In genomic region chr14:99274346-99275221, GRCh38 we compare ENCODE assay signal across 10 cellular contexts. TPM values are rescaled to one million over a fixed set of nuclear protein-coding genes. Genes with fewer than 3 reads are reported as not detected.
DNase-seq lines count a peak whose midpoint lies in the region; ATAC-seq, FAIRE-seq and TF ChIP-seq lines count a peak whose summit lies in the region.
"Had no signal": no experiment of that assay in that cellular context is flagged by ENCODE, and none has a peak within 500 bp of the region (broad histone marks: within the 10 kb centered on the region; RNA-seq: fewer than 3 reads in every experiment).

No MANE protein-coding gene starts in this region.

- no TSS peak for BruUV-seq in GM12878 (replicated peaks; lab: Mats Ljungman, UMichigan)

- H3K27ac ChIP-seq in SJCRH30 (no peak overlapping the region), GM12878 (ENCODE audit: control insufficient read depth, insufficient read depth) (no peak overlapping the region)

- H3K4me3 ChIP-seq in SJCRH30 (peak overlapping the region; percentile 25), GM12878 (no peak overlapping the region; the same call in 1 of the 2 replicates)

- peak in 1 of 3 experiments; percentile 33; a peak in 2 of 6 replicates for TF ChIP-seq CTCF in GM12878 (IDR thresholded peaks at IDR 0.05 in 2 of 3, conservative IDR thresholded peaks at IDR 0.05 in 1 of 3; ENCODE audit: control insufficient read depth in 2 of 3, extremely low read depth in 1 of 3, insufficient read depth in 1 of 3, low read depth in 3 of 3, low read length in 3 of 3)

- H3K36me3 ChIP-seq in SJCRH30 (no peaks in the 10 kb centered on the region), GM12878 (ENCODE audit: control insufficient read depth in 2 of 2, insufficient read depth in 2 of 2, low read length in 1 of 2) (no peaks in the 10 kb centered on the region)

- CTCF ChIA-PET in GM12878 (lab: Yijun Ruan, JAX): interaction anchor here (0.5 to 0.8 kb wide), 2 partner anchors 45 to 1873 kb away, joined by 3 read pairs; no protein-coding TSS in a partner anchor

- intact Hi-C loops in GM12878 (cut with micrococcal nuclease; ENCODE audit: unreplicated experiment): no loop called here

- H2AFZ ChIP-seq in GM12878 (ENCODE audit: control insufficient read depth, low read depth, low read length): peak overlapping the region; percentile 44; the same call in 1 of the 2 replicates

- SMC1A ChIA-PET in GM12878 (lab: Charles Lee; ENCODE audit: uncharacterized antibody, unreplicated experiment): interaction anchor here (0.7 kb wide), 1 partner anchor 12 kb away, joined by 3 read pairs; no protein-coding TSS in a partner anchor

- RAD21 ChIA-PET in GM12878 (lab: Charles Lee; ENCODE audit: unreplicated experiment): interaction anchor here (0.6 to 3.1 kb wide), 4 partner anchors 9 to 102 kb away, joined by 4 to 17 read pairs (median 7); no protein-coding TSS in a partner anchor

- H3K9me3 ChIP-seq in SJCRH30 (replicated peaks) (no peaks in the 10 kb centered on the region), GM12878 (replicated peaks; ENCODE audit: control insufficient read depth, insufficient read depth, low read length) (no peaks in the 10 kb centered on the region)

- FAIRE-seq in GM12878 (lab: Jason Lieb, UNC): no peak
- FAIRE-seq: A204.1, endometrium had no signal

- TF ChIP-seq EP300 in GM12878 (IDR thresholded peaks at IDR 0.05; ENCODE audit: borderline replicate concordance in 1 of 2, control insufficient read depth in 1 of 2, low read depth in 2 of 2, low read length in 2 of 2): no peak

- H3K27me3 ChIP-seq in SJCRH30 (peaks cover 7% of the 10 kb centered on the region), GM12878 (replicated peaks in 1 of 2; ENCODE audit: control insufficient read depth in 2 of 2, insufficient read depth in 2 of 2, low read length in 1 of 2) (peaks cover 3 to 33% of the 10 kb centered on the region in 2 experiments)

- H4K20me1 ChIP-seq in GM12878 (ENCODE audit: control insufficient read depth, insufficient read depth): no peaks in the 10 kb centered on the region

- POLR2A ChIA-PET in GM12878 (lab: Charles Lee): no interaction called here

- peak; percentile 52 for DNase-seq in NCI-H146 (lab: John Stamatoyannopoulos, UW)
- no peak for DNase-seq in NCI-H146 treated with DMSO at 0.1 percent for 48 hours (lab: John Stamatoyannopoulos, UW; ENCODE audit: unreplicated experiment)
- peak; percentile 80 for DNase-seq in LoVo (ENCODE audit: low spot score)
- DNase-seq in SJCRH30: peak; percentile 86 to 88
- DNase-seq in GM12878 (ENCODE audit: low read depth, low spot score): no peak
- peak; percentile 88 for DNase-seq in iPS DF 19.7 (ENCODE audit: low read depth, low spot score)
- DNase-seq in retina: peak; percentile 92

- ATAC-seq in GM12878 (peak; percentile 65), GM18858 (IDR thresholded peaks at IDR 0.05; ENCODE audit: unreplicated experiment) (no peak)

- no peak for TF ChIP-seq RAD21 in GM12878 (IDR thresholded peaks at IDR 0.05; ENCODE audit: insufficient read depth, low read depth, low read length)

- 22% methylated on average over 60 of the region's 69 CpGs for WGBS in GM12878 (ENCODE audit: insufficient coverage, insufficient replicate concordance, low lambda C conversion rate, missing lambda C conversion rate)

- TF ChIP-seq POLR2A in GM12878 (IDR thresholded peaks at IDR 0.05; ENCODE audit: low read depth, low read length): no peak

- peak overlapping the region; percentile 38 for H3K4me2 ChIP-seq in GM12878 (ENCODE audit: control insufficient read depth, insufficient read depth)

- H3K79me2 ChIP-seq in GM12878 (ENCODE audit: control insufficient read depth, insufficient read depth, low read length): no peaks in the 10 kb centered on the region

- in situ Hi-C loops in GM12878 (cut with MboI): loop anchor here (25.0 kb wide), 1 partner anchor 1137 kb away; no protein-coding TSS in a partner anchor

- no peaks in the 10 kb centered on the region; the same call in 1 of the 2 replicates for H3K4me1 ChIP-seq in SJCRH30
- peaks cover 12% of the 10 kb centered on the region for H3K4me1 ChIP-seq in GM12878 (ENCODE audit: control insufficient read depth, insufficient read depth, low read length)

- H3K9ac ChIP-seq in GM12878 (ENCODE audit: control insufficient read depth, insufficient read depth, low read length): no peak overlapping the region

TF ChIP-seq in GM12878, 131 proteins besides CTCF, POLR2A, EP300 and RAD21 (continues in another document):
- TF ChIP-seq SMAD1 (IDR thresholded peaks at IDR 0.05; ENCODE audit: low read depth, partially characterized antibody) (no peak), MTA2 (IDR thresholded peaks at IDR 0.05; ENCODE audit: low read depth) (no peak), BHLHE40 (IDR thresholded peaks at IDR 0.05; ENCODE audit: borderline replicate concordance in 1 of 2, low read depth in 2 of 2, low read length in 1 of 2) (peak in 1 of 2 experiments; percentile 68; a peak in 2 of 4 replicates), IKZF1 (conservative IDR thresholded peaks at IDR 0.05) (peak; percentile 83), WRNIP1 (IDR thresholded peaks at IDR 0.05; ENCODE audit: borderline replicate concordance, low read depth, low read length) (no peak), RAD51 (IDR thresholded peaks at IDR 0.05) (no peak), NR2F1 (conservative IDR thresholded peaks at IDR 0.05) (no peak), ZNF207 (IDR thresholded peaks at IDR 0.05; ENCODE audit: borderline replicate concordance) (no peak)
- TF ChIP-seq, protein P1, sequence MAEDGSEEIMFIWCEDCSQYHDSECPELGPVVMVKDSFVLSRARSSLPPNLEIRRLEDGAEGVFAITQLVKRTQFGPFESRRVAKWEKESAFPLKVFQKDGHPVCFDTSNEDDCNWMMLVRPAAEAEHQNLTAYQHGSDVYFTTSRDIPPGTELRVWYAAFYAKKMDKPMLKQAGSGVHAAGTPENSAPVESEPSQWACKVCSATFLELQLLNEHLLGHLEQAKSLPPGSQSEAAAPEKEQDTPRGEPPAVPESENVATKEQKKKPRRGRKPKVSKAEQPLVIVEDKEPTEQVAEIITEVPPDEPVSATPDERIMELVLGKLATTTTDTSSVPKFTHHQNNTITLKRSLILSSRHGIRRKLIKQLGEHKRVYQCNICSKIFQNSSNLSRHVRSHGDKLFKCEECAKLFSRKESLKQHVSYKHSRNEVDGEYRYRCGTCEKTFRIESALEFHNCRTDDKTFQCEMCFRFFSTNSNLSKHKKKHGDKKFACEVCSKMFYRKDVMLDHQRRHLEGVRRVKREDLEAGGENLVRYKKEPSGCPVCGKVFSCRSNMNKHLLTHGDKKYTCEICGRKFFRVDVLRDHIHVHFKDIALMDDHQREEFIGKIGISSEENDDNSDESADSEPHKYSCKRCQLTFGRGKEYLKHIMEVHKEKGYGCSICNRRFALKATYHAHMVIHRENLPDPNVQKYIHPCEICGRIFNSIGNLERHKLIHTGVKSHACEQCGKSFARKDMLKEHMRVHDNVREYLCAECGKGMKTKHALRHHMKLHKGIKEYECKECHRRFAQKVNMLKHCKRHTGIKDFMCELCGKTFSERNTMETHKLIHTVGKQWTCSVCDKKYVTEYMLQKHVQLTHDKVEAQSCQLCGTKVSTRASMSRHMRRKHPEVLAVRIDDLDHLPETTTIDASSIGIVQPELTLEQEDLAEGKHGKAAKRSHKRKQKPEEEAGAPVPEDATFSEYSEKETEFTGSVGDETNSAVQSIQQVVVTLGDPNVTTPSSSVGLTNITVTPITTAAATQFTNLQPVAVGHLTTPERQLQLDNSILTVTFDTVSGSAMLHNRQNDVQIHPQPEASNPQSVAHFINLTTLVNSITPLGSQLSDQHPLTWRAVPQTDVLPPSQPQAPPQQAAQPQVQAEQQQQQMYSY (CRISPR knock-in tag; IDR thresholded peaks at IDR 0.05): no peak
- TF ChIP-seq, protein P2, sequence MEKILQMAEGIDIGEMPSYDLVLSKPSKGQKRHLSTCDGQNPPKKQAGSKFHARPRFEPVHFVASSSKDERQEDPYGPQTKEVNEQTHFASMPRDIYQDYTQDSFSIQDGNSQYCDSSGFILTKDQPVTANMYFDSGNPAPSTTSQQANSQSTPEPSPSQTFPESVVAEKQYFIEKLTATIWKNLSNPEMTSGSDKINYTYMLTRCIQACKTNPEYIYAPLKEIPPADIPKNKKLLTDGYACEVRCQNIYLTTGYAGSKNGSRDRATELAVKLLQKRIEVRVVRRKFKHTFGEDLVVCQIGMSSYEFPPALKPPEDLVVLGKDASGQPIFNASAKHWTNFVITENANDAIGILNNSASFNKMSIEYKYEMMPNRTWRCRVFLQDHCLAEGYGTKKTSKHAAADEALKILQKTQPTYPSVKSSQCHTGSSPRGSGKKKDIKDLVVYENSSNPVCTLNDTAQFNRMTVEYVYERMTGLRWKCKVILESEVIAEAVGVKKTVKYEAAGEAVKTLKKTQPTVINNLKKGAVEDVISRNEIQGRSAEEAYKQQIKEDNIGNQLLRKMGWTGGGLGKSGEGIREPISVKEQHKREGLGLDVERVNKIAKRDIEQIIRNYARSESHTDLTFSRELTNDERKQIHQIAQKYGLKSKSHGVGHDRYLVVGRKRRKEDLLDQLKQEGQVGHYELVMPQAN (conservative IDR thresholded peaks at IDR 0.05): no peak

RNA-seq across cellular contexts. Expression of gene BCL11B, which starts 2.6 kb away (rescaled TPM):
- total RNA-seq in SJCRH30 (2014; rRNA removed; shearing (Covaris generic)): 1.7 and 2.2 TPM in 2 replicates
- total RNA-seq in GM12878 (2013; cell fraction: nucleolus; rRNA removed): 6.7 and 7.9 TPM in 2 replicates
- total RNA-seq in GM12878 (2014; rRNA removed): 1.9 and 2.6 TPM in 2 replicates
- total RNA-seq in GM12878 (2014; rRNA removed; fragmentation: Illumina TruSeq; extraction: Trizol): 1.3 and 1.6 TPM in 2 replicates
- total RNA-seq in GM12878 (2021): 5.3 and 5.5 TPM in 2 replicates
- 0.12 TPM for polyA plus RNA-seq in GM12878 (2011; ENCODE audit: low read depth)
- 1.4 and 1.7 TPM in 2 replicates for polyA plus RNA-seq in GM12878 (2011; rRNA removed)
- 1.2 and 1.6 TPM in 2 replicates for polyA plus RNA-seq in GM12878 (2011; cell fraction: cytosol; rRNA removed)
- polyA plus RNA-seq in GM12878 (2011; cell fraction: nucleus; rRNA removed): 2.2 and 2.5 TPM in 2 replicates
- polyA plus RNA-seq in GM12878 (2012): 0.22 and 0.24 TPM in 2 replicates
- polyA plus RNA-seq in GM12878 (2014; fragmentation: Illumina TruSeq; extraction: Trizol): 1.00 and 1.3 TPM in 2 replicates
- 1 to 10 TPM in 1 of 2 experiments, under 1 TPM in 1; 0.38 to 1.7 TPM for polyA plus RNA-seq in GM12878 (2014; fragmentation: Nextera tagmentation; extraction: Ambion mirVana)
- polyA plus RNA-seq in GM12878 (2014; rRNA removed): 1.4 and 1.6 TPM in 2 replicates
- polyA plus RNA-seq in GM12878 (2016; fragmentation: Nextera tagmentation; extraction: Ambion mirVana): under 1 TPM; 0.64 to 0.71 TPM
- 3.1 and 3.5 TPM in 2 replicates for polyA minus RNA-seq in GM12878 (2011; rRNA and poly(A)+ RNA removed)
- polyA minus RNA-seq in GM12878 (2011; cell fraction: cytosol; rRNA and poly(A)+ RNA removed): 2.6 and 4.1 TPM in 2 replicates
- 2.8 and 4.0 TPM in 2 replicates for polyA minus RNA-seq in GM12878 (2011; cell fraction: nucleus; rRNA and poly(A)+ RNA removed)

Comparison
In these comparisons a context has a peak if more than half of its experiments do, and no peak if none do; other contexts are left out.
1. DNase-seq: peak in NCI-H146 (single experiment), LoVo (single experiment), SJCRH30 (2 of 2), iPS DF 19.7 (single experiment) and retina (single experiment); none in NCI-H146 treated with DMSO at 0.1 percent for 48 hours (single experiment) and GM12878 (single experiment).